In the genomic region with DNA sequence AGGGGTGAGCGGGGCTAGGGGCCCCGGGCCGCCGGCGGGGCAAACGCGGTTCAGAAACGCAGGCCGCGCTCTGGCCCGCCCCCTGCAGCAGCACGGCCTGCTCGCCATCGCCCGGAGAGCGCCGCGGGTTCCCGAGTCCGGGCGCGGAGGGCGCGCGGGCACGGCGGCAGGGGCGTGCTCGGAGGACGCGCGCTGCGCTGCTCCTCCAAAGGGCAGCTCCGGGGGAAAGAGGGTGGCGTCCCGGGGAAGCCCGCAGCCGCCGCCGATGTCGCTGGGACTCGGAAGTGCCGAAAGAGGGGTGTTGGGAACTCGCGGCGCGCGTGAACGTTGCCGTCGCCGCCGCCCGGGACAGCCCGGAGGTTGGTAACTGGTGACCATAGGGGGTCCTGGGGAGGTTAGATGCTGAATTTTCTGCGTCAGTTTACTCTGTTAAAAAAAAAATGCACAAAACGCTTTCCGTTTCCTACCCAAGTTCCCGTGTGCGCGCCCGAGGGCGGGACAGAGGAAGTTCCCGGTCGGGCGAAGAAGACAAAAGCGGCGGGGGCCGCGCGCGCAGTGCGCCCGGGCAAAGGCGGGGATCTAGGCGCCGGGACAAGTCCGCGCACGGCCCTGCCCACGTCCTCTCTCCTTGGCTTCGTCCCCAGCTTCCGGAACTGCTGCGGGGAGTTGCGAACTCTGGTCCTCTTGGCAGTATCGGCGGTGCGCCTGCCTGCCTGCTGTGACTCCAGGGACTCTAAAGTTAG, we compare ENCODE assay signal across 2 cellular contexts.
TF ChIP-seq lines count a peak whose summit lies in the region.

Gene HHAT (plus strand): TSS at position 157 of the 743 bp plus-strand sequence. CDS start 20,074 bp downstream, outside the sequence.

TF ChIP-seq in A549, 52 proteins besides CTCF, POLR2A, EP300 and RAD21 (continued from another document):
- TF ChIP-seq HOXB13 (CRISPR knock-in tag; IDR thresholded peaks at IDR 0.05; ENCODE audit: low read depth) = 0 out of 2 replicates have a peak, but pooled peaks have one; percentile 25
- TF ChIP-seq RCOR1 (IDR thresholded peaks at IDR 0.05; ENCODE audit: low read depth, low read length) = no peak
- TF ChIP-seq HDAC2 (IDR thresholded peaks at IDR 0.05) = peak; percentile 70; the same call in 1 of the 2 replicates

TF ChIP-seq in WTC11, 78 proteins besides CTCF, POLR2A, EP300 and RAD21 (continued from another document):
- TF ChIP-seq HMGXB4 (CRISPR knock-in tag; IDR thresholded peaks at IDR 0.05) (peak; percentile 77), RELA (CRISPR knock-in tag; IDR thresholded peaks at IDR 0.05; ENCODE audit: borderline replicate concordance) (no peak), ZNF425 (CRISPR knock-in tag; conservative IDR thresholded peaks at IDR 0.05) (no peak), ZNF671 (CRISPR knock-in tag; IDR thresholded peaks at IDR 0.05) (no peak), ZNF423 (CRISPR knock-in tag; IDR thresholded peaks at IDR 0.05) (0 out of 2 replicates have a peak, but pooled peaks have one; percentile 6), CREM (CRISPR knock-in tag; IDR thresholded peaks at IDR 0.05) (0 out of 2 replicates have a peak, but pooled peaks have one; percentile 14), NR3C1 (CRISPR knock-in tag; conservative IDR thresholded peaks at IDR 0.05; ENCODE audit: low read depth) (no peak)
